1 cellular context compared by ENCODE assay signal in the genomic region with DNA sequence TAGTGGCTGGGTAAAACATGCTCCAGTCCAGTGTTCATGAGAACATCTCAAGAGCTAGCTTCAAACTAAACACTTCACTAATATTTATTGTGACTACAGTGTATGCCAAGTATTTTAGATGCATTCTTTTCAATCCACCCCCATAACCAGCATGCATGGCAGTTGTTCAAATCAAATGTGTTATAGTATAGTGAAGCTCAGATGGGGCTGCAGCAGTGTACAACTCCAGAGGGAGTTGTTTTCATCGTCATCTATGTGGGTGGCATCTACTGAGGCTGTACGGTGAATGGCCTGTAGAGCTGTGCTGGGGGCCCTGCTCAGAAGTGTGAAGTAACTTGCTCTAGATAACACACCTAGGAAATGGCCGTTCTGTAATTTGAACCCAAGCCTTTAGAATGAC.
TF ChIP-seq lines count a peak whose summit lies in the region.

No MANE protein-coding gene starts in this region.

TF ChIP-seq in IMR-90, 13 proteins besides CTCF, POLR2A, EP300 and RAD21 (continued from another document):
- TF ChIP-seq BHLHE40 (IDR thresholded peaks at IDR 0.05; ENCODE audit: low read depth, low read length) (no peak), MXI1 (IDR thresholded peaks at IDR 0.05; ENCODE audit: borderline replicate concordance, low read depth, low read length) (no peak), MAZ (IDR thresholded peaks at IDR 0.05; ENCODE audit: borderline replicate concordance, low read depth, low read length) (no peak)
